Comparison of ENCODE assay signal across 8 cellular contexts in the genomic region with DNA sequence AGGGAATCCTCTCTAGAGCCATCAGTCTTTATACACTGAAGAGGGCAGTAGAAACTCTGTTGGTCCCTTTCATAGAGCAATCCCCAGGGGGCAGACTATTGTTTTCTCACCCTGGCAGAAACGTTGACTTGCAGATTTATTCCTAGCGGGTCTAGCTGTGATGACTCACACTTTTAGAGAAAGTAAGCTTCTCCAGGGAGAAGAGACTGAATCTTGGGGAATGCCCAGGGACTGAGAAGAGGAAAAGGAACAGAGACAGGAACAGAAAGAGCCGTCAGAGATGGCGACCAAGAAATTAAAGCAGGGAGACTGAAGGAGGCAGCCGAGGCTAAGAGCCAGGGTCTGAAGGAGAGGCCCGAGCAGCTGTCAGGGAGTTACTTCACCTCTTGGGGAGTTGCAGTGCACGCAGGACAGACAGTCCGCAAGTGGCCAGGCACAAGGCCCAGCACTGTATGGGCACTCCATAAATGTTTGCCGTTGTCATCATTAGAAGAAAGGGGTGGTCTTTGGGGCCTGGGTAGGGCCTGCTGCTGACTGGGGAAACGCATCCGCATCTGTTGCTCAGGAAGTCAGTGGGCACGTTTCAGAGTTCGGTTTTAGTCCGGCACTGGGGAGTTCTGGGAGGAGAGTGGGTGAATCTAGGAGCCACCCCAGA. TPM values are rescaled to one million over a fixed set of nuclear protein-coding genes. Genes with fewer than 3 reads are reported as not detected.
DNase-seq lines count a peak whose midpoint lies in the region; ATAC-seq and TF ChIP-seq lines count a peak whose summit lies in the region.

No MANE protein-coding gene starts in this region.

- peak overlapping the region; percentile 56 for H3K27ac Mint-ChIP-seq in Calu3 (ENCODE audit: unreplicated experiment)

- H3K36me3 ChIP-seq in Karpas-422 (ENCODE audit: insufficient read depth, low read length), result no peaks in the 10 kb centered on the region

- no peaks in the 10 kb centered on the region for H3K79me2 ChIP-seq in Karpas-422 (ENCODE audit: low read length)

- DNase-seq in Calu3 (peak; percentile 58), Karpas-422 (peak; percentile 64), SW480 (ENCODE audit: low spot score) (peak; percentile 91), cerebellar cortex (ENCODE audit: low spot score) (peak; percentile 55), iris pigment epithelial cell (ENCODE audit: low read depth) (peak; percentile 92)
- DNase-seq in stimulated activated CD4-positive, alpha-beta T cell treated with anti-CD3 and anti-CD28 coated beads, Interleukin-4, amount 100 ng/mL, for 24 hours, result peak; percentile 52

- H3K27ac ChIP-seq in Karpas-422 (ENCODE audit: low read length), result no peak overlapping the region

- peak; percentile 35 for TF ChIP-seq CTCF in Calu3 (IDR thresholded peaks at IDR 0.05; ENCODE audit: unreplicated experiment)

- H3K4me3 Mint-ChIP-seq in Calu3 (ENCODE audit: low read depth, unreplicated experiment), result no peak overlapping the region

- H3K27me3 ChIP-seq in Karpas-422 (ENCODE audit: low read length), result no peaks in the 10 kb centered on the region

- peaks cover 23% of the 10 kb centered on the region for H3K4me1 Mint-ChIP-seq in Calu3 (ENCODE audit: low read depth, unreplicated experiment)

- H3K9ac ChIP-seq in Karpas-422 (ENCODE audit: low read length), result peak overlapping the region; percentile 30

- peaks cover 75% of the 10 kb centered on the region for H3K36me3 Mint-ChIP-seq in Calu3 (ENCODE audit: insufficient read depth, unreplicated experiment)

- H3K4me1 ChIP-seq in Karpas-422 (ENCODE audit: low read length), result peaks cover 31% of the 10 kb centered on the region

- no peak overlapping the region for H2AFZ ChIP-seq in Karpas-422 (ENCODE audit: low read length)

- H3K9me3 ChIP-seq in Karpas-422 (ENCODE audit: low read length), result no peaks in the 10 kb centered on the region

- CTCF ChIA-PET in Calu3 (lab: Charles Lee), result interaction anchor here (0.6 to 1.8 kb wide), 14 partner anchors 9 to 1502 kb away, joined by 3 to 10 read pairs (median 4); a partner anchor contains a TSS

- H3K4me3 ChIP-seq in Karpas-422 (ENCODE audit: low read length), result peak overlapping the region; percentile 39

- H3K9me3 Mint-ChIP-seq in Calu3 (ENCODE audit: low read depth, unreplicated experiment), result no peaks in the 10 kb centered on the region

- intact Hi-C loops in Calu3 (cut with micrococcal nuclease; ENCODE audit: unreplicated experiment), result loop anchor here (10.0 kb wide), 1 partner anchor 51 kb away; a partner anchor contains a TSS

- no peaks in the 10 kb centered on the region for H3K9me2 ChIP-seq in Karpas-422 (replicated peaks; ENCODE audit: insufficient read depth, low read length)

- no peaks in the 10 kb centered on the region for H3K27me3 Mint-ChIP-seq in Calu3 (ENCODE audit: unreplicated experiment)

- peaks cover 23% of the 10 kb centered on the region for H4K20me1 ChIP-seq in Karpas-422 (ENCODE audit: insufficient read depth, low read depth, low read length)

- ATAC-seq in GM19397 (IDR thresholded peaks at IDR 0.05; ENCODE audit: unreplicated experiment) (peak; percentile 47), HG03520 (IDR thresholded peaks at IDR 0.05; ENCODE audit: unreplicated experiment) (no peak)

- BruUV-seq in Calu3 (replicated peaks; lab: Mats Ljungman, UMichigan), result no TSS peak

- peak overlapping the region; percentile 63 for H3K4me2 ChIP-seq in Karpas-422 (ENCODE audit: low read depth, low read length, poor library complexity, severe bottlenecking)

RNA-seq across cellular contexts. Expression of a gene that starts 13.0 kb away (rescaled TPM):
- 25.1 and 32.3 TPM in 2 replicates for total RNA-seq in Calu3 (2022)
- total RNA-seq in Karpas-422 (2014; rRNA removed; shearing (Covaris generic); ENCODE audit: low replicate concordance), result not detected in 2 replicates

RNA-seq across cellular contexts. Expression of a gene that starts 18.4 kb away (rescaled TPM):
- total RNA-seq in Calu3 (2022), result 76.7 and 79.3 TPM in 2 replicates
- 0.72 TPM in 1 of 2 replicates, not detected in the other for total RNA-seq in Karpas-422 (2014; rRNA removed; shearing (Covaris generic); ENCODE audit: low replicate concordance)

RNA-seq across cellular contexts. Expression of a gene that starts 51.9 kb away (rescaled TPM):
- 36.5 and 53.5 TPM in 2 replicates for total RNA-seq in Calu3 (2022)
- total RNA-seq in Karpas-422 (2014; rRNA removed; shearing (Covaris generic); ENCODE audit: low replicate concordance), result not detected in 2 replicates

Comparison
In these comparisons a context has a peak if more than half of its experiments do, and no peak if none do; other contexts are left out.
1. RNA of a gene that starts 13.0 kb away (total RNA-seq): 25.1 to 32.3 TPM in Calu3; not detected in Karpas-422; every median in the first group is over 10 times any median in the second.
2. RNA of a gene that starts 18.4 kb away (total RNA-seq): 76.7 to 79.3 TPM in Calu3; 0.72 TPM in Karpas-422; every median in the first group is over 10 times any median in the second.
3. RNA of a gene that starts 51.9 kb away (total RNA-seq): 36.5 to 53.5 TPM in Calu3; not detected in Karpas-422; every median in the first group is over 10 times any median in the second.
4. Peak in every context shown above with its lines, with median percentiles within 50 percentile points of each other: DNase-seq.